ENCODE assay signal across 1 cellular context in genomic region chr11:76159983-76160661, GRCh38.
TF ChIP-seq lines count a peak whose summit lies in the region.

No MANE protein-coding gene starts in this region.

TF ChIP-seq in SK-N-SH, 30 proteins besides CTCF, POLR2A, EP300 and RAD21 (continued from another document):
- TF ChIP-seq REST (IDR thresholded peaks at IDR 0.05; ENCODE audit: low read depth, low read length), result no peak
- TF ChIP-seq GABPA (IDR thresholded peaks at IDR 0.05; ENCODE audit: low read depth), result no peak
- no peak for TF ChIP-seq POLR2AphosphoS5 (IDR thresholded peaks at IDR 0.05; ENCODE audit: low read depth, low read length)
- no peak for TF ChIP-seq MEF2A (IDR thresholded peaks at IDR 0.05; ENCODE audit: borderline replicate concordance, low read depth)
- TF ChIP-seq GATA2 (CRISPR knock-in tag; IDR thresholded peaks at IDR 0.05), result no peak
- TF ChIP-seq FOSL2 (IDR thresholded peaks at IDR 0.05; ENCODE audit: borderline replicate concordance, low read depth), result no peak
- TF ChIP-seq NFIC (IDR thresholded peaks at IDR 0.05; ENCODE audit: borderline replicate concordance), result no peak
- TF ChIP-seq USF2 (IDR thresholded peaks at IDR 0.05; ENCODE audit: borderline replicate concordance, low read depth, low read length), result no peak
- TF ChIP-seq YY1 (IDR thresholded peaks at IDR 0.05; ENCODE audit: low read depth), result no peak
- TF ChIP-seq SIN3A (IDR thresholded peaks at IDR 0.05; ENCODE audit: borderline replicate concordance, low read depth, low read length), result no peak
- no peak for TF ChIP-seq ZBTB33 (IDR thresholded peaks at IDR 0.05; ENCODE audit: borderline replicate concordance, low read depth)
